ENCODE assay signal across 19 cellular contexts in genomic region chr4:41232406-41232805, GRCh38. TPM values are rescaled to one million over a fixed set of nuclear protein-coding genes. Genes with fewer than 3 reads are reported as not detected.
DNase-seq lines count a peak whose midpoint lies in the region; ATAC-seq, FAIRE-seq and TF ChIP-seq lines count a peak whose summit lies in the region.
"Had no signal": no experiment of that assay in that cellular context is flagged by ENCODE, and none has a peak within 500 bp of the region (broad histone marks: within the 10 kb centered on the region; RNA-seq: fewer than 3 reads in every experiment).

No MANE protein-coding gene starts in this region.

- POLR2A ChIA-PET in HepG2 (lab: Yijun Ruan, JAX): no interaction called here

- no peak; the same call in 2 of the 3 replicates for ATAC-seq in HepG2
- no peak for ATAC-seq in GM21576 (IDR thresholded peaks at IDR 0.05; ENCODE audit: unreplicated experiment)
- ATAC-seq in GM18511 (IDR thresholded peaks at IDR 0.05; ENCODE audit: unreplicated experiment): no peak
- no peak for ATAC-seq in HG03469 (IDR thresholded peaks at IDR 0.05; ENCODE audit: unreplicated experiment)
- ATAC-seq: esophagus mucosa, left cardiac atrium, SK-N-SH treated with all-trans-retinoic acid at 6 μM for 48 hours had no signal

- intact Hi-C loops in HepG2 (cut with micrococcal nuclease; ENCODE audit: unreplicated experiment): loop anchor here (5.0 kb wide), 1 partner anchor 305 kb away; no protein-coding TSS in a partner anchor

- H3K9me2 ChIP-seq in MM.1S (replicated peaks; ENCODE audit: insufficient read depth, low read length): no peaks in the 10 kb centered on the region

- H3K9ac ChIP-seq in MM.1S (ENCODE audit: low read length): no peak overlapping the region
- H3K9ac ChIP-seq in HepG2 (ENCODE audit: insufficient read depth, low read depth, low read length): no peak overlapping the region
- no peak overlapping the region for H3K9ac ChIP-seq in smooth muscle cell (ENCODE audit: low read depth)

- H4K20me1 ChIP-seq in MM.1S (ENCODE audit: insufficient read depth, low read length) (no peaks in the 10 kb centered on the region), HepG2 (ENCODE audit: insufficient read depth, low read length) (no peaks in the 10 kb centered on the region), smooth muscle cell (ENCODE audit: low read depth) (no peaks in the 10 kb centered on the region)

- H3K9me3 ChIP-seq in MM.1S (replicated peaks; ENCODE audit: insufficient read depth, low read length): no peaks in the 10 kb centered on the region
- no peaks in the 10 kb centered on the region for H3K9me3 ChIP-seq in HepG2 (ENCODE audit: low read length)
- H3K9me3 ChIP-seq in smooth muscle cell (replicated peaks; ENCODE audit: low read depth): no peaks in the 10 kb centered on the region
- H3K9me3 ChIP-seq: Peyer's patch had no signal

- TF ChIP-seq RAD21 in HepG2 (CRISPR knock-in tag; IDR thresholded peaks at IDR 0.05): no peak

- H3K27ac ChIP-seq in MM.1S (ENCODE audit: low read length): no peak overlapping the region
- H3K27ac ChIP-seq in HepG2 (ENCODE audit: extremely low read length, insufficient read depth, low read length): no peak overlapping the region
- no peak overlapping the region for H3K27ac ChIP-seq in smooth muscle cell (ENCODE audit: low read depth)
- H3K27ac ChIP-seq: Peyer's patch had no signal

- TF ChIP-seq POLR2A in HepG2 (IDR thresholded peaks at IDR 0.05; ENCODE audit: insufficient read depth in 1 of 2, low read depth in 2 of 2, low read length in 2 of 2): no peak

- H3K4me1 ChIP-seq in MM.1S (ENCODE audit: low read length): no peaks in the 10 kb centered on the region
- H3K4me1 ChIP-seq in HepG2 (ENCODE audit: insufficient read depth, low read length): no peaks in the 10 kb centered on the region
- no peaks in the 10 kb centered on the region for H3K4me1 ChIP-seq in smooth muscle cell (ENCODE audit: low read depth)
- H3K4me1 ChIP-seq: Peyer's patch had no signal

- no peaks in the 10 kb centered on the region for H3F3A ChIP-seq in MM.1S (ENCODE audit: insufficient read depth, low read length)
- H3F3A ChIP-seq in smooth muscle cell (ENCODE audit: low read depth): no peaks in the 10 kb centered on the region

- no TSS peak for BruUV-seq in HepG2 (replicated peaks; lab: Mats Ljungman, UMichigan)

- no peak overlapping the region for H2AFZ ChIP-seq in MM.1S (ENCODE audit: low read length)
- no peak overlapping the region for H2AFZ ChIP-seq in HepG2 (ENCODE audit: low read length)
- no peak overlapping the region for H2AFZ ChIP-seq in smooth muscle cell (ENCODE audit: low read depth)

- H3K27me3 ChIP-seq in MM.1S (replicated peaks; ENCODE audit: insufficient read depth, low read length) (no peaks in the 10 kb centered on the region), HepG2 (ENCODE audit: control insufficient read depth in 1 of 2, insufficient read depth in 2 of 2, low read length in 2 of 2) (no peaks in the 10 kb centered on the region), smooth muscle cell (ENCODE audit: low read depth) (no peaks in the 10 kb centered on the region)
- H3K27me3 ChIP-seq: Peyer's patch had no signal

- in situ Hi-C loops in HepG2 (cut with HindIII; ENCODE audit: extremely low pct_ligation_motif_present, low pct_unique_long_range_greater_than_20kb): no loop called here

- TF ChIP-seq CTCF in GM12872 (IDR thresholded peaks at IDR 0.05; ENCODE audit: insufficient read depth, low read depth, low read length) (peak; percentile 36; the same call in 1 of the 3 replicates), MM.1S (IDR thresholded peaks at IDR 0.05; ENCODE audit: low read length) (0 out of 2 replicates have a peak, but pooled peaks have one; percentile 3), HepG2 (CRISPR knock-in tag; IDR thresholded peaks at IDR 0.05) (0 out of 2 replicates have a peak, but pooled peaks have one; percentile 29), smooth muscle cell (IDR thresholded peaks at IDR 0.05; ENCODE audit: borderline replicate concordance, insufficient read depth, poor library complexity, severe bottlenecking) (no peak)

- CTCF ChIA-PET in HepG2 (lab: Yijun Ruan, JAX; ENCODE audit: low intra/inter-chr PET ratio, low total read pairs): interaction anchor here (0.6 kb wide), 1 partner anchor 256 kb away, joined by 3 read pairs; no protein-coding TSS in a partner anchor

- 29% methylated on average over 5 of the region's 5 CpGs for WGBS in HepG2 (ENCODE audit: low lambda C conversion rate)
- WGBS in smooth muscle cell (ENCODE audit: low lambda C conversion rate): 74% methylated on average over 5 of the region's 5 CpGs

- FAIRE-seq in HepG2 (lab: Jason Lieb, UNC): no peak
- FAIRE-seq: astrocyte had no signal

- DNase-seq in MM.1S: no peak
- peak; percentile 12 for DNase-seq in cerebellar cortex (ENCODE audit: low spot score)
- no peak for DNase-seq in HepG2 (ENCODE audit: low spot score)
- DNase-seq in smooth muscle cell (lab: John Stamatoyannopoulos, UW; ENCODE audit: unreplicated experiment): no peak
- DNase-seq: activated CD4-positive, alpha-beta T cell treated with anti-CD3 and anti-CD28 coated beads, Interleukin-2, amount 10 ng/mL, durations not matched to agents 24 days and 14 days; activated naive CD4-positive, alpha-beta T cell; Calu3; hypothalamus; left cardiac atrium; NCI-H1105 treated with DMSO at 0.1 percent for 48 hours; nucleus accumbens; Peyer's patch had no signal

- no peak overlapping the region for H3K4me2 ChIP-seq in MM.1S (ENCODE audit: low read depth, low read length)
- H3K4me2 ChIP-seq in HepG2 (ENCODE audit: low read depth, low read length): no peak overlapping the region
- H3K4me2 ChIP-seq in smooth muscle cell: no peak overlapping the region

- no peak for TF ChIP-seq EP300 in HepG2 (IDR thresholded peaks at IDR 0.05; ENCODE audit: low read depth in 2 of 2, low read length in 2 of 2)
- no peak for TF ChIP-seq EP300 in HepG2 (CRISPR knock-in tag; IDR thresholded peaks at IDR 0.05; ENCODE audit: borderline replicate concordance)

- no peaks in the 10 kb centered on the region for H3K36me3 ChIP-seq in MM.1S (replicated peaks; ENCODE audit: insufficient read depth, low read length)
- H3K36me3 ChIP-seq in HepG2 (replicated peaks in 1 of 2; ENCODE audit: control insufficient read depth in 1 of 2, insufficient read depth in 2 of 2, low read length in 2 of 2): no peaks in the 10 kb centered on the region
- no peaks in the 10 kb centered on the region for H3K36me3 ChIP-seq in smooth muscle cell (ENCODE audit: low read depth)
- H3K36me3 ChIP-seq: Peyer's patch had no signal

- no peaks in the 10 kb centered on the region for H3K79me2 ChIP-seq in MM.1S (ENCODE audit: low read length)
- H3K79me2 ChIP-seq in HepG2 (ENCODE audit: insufficient read depth, low read length): no peaks in the 10 kb centered on the region
- H3K79me2 ChIP-seq in smooth muscle cell (ENCODE audit: low read depth): no peaks in the 10 kb centered on the region

- no peak overlapping the region for H3K4me3 ChIP-seq in MM.1S (ENCODE audit: low read length)
- H3K4me3 ChIP-seq in HepG2 (replicated peaks in 1 of 3; ENCODE audit: insufficient read depth in 1 of 3, low read depth in 2 of 3, low read length in 3 of 3): no peak overlapping the region
- H3K4me3 ChIP-seq in smooth muscle cell: no peak overlapping the region
- H3K4me3 ChIP-seq: Peyer's patch had no signal

RNA-seq across cellular contexts. Expression of gene APBB2, which starts 18.1 kb away (rescaled TPM):
- 17.0 and 19.7 TPM in 2 replicates for total RNA-seq in HepG2 (2016; rRNA removed; fragmentation: Illumina TruSeq; extraction: Trizol)
- 14.9 and 15.5 TPM in 2 replicates for total RNA-seq in HepG2 (2016; cell fraction: cytosol; rRNA removed; fragmentation: Illumina TruSeq; extraction: Trizol; ENCODE audit: low read depth)
- 17.3 and 17.6 TPM in 2 replicates for total RNA-seq in HepG2 (2016; cell fraction: insoluble cytoplasmic fraction; rRNA removed; fragmentation: Illumina TruSeq; extraction: Trizol)
- total RNA-seq in HepG2 (2016; cell fraction: membrane; rRNA removed; fragmentation: Illumina TruSeq; extraction: Trizol): 11.9 and 12.0 TPM in 2 replicates
- total RNA-seq in HepG2 (2016; cell fraction: nucleus; rRNA removed; fragmentation: Illumina TruSeq; extraction: Trizol): 35.0 and 35.4 TPM in 2 replicates
- 9.7 and 11.7 TPM in 2 replicates for polyA plus RNA-seq in HepG2 (2011; rRNA removed)
- 10.4 and 11.7 TPM in 2 replicates for polyA plus RNA-seq in HepG2 (2011; cell fraction: cytosol; rRNA removed)
- 20.4 and 21.7 TPM in 2 replicates for polyA plus RNA-seq in HepG2 (2011; cell fraction: nucleus; rRNA removed)
- polyA plus RNA-seq in HepG2 (2012): 8.9 and 9.8 TPM in 2 replicates
- polyA plus RNA-seq in HepG2 (2016; cell fraction: cytosol; fragmentation: Illumina TruSeq; extraction: Trizol; ENCODE audit: low read depth): 0.61 and 0.73 TPM in 2 replicates
- polyA plus RNA-seq in HepG2 (2016; cell fraction: insoluble cytoplasmic fraction; fragmentation: Illumina TruSeq; extraction: Trizol; ENCODE audit: low read depth): 12.6 and 12.9 TPM in 2 replicates
- 3.0 and 3.5 TPM in 2 replicates for polyA plus RNA-seq in HepG2 (2016; cell fraction: membrane; fragmentation: Illumina TruSeq; extraction: Trizol; ENCODE audit: low read depth)
- 17.6 and 19.8 TPM in 2 replicates for polyA plus RNA-seq in HepG2 (2016; cell fraction: nucleus; fragmentation: Illumina TruSeq; extraction: Trizol; ENCODE audit: insufficient read depth, low read depth)
- polyA minus RNA-seq in HepG2 (2011; rRNA and poly(A)+ RNA removed; ENCODE audit: low replicate concordance): 15.2 and 41.3 TPM in 2 replicates
- 12.6 and 12.7 TPM in 2 replicates for polyA minus RNA-seq in HepG2 (2011; cell fraction: cytosol; rRNA and poly(A)+ RNA removed)
- polyA minus RNA-seq in HepG2 (2011; cell fraction: nucleus; rRNA and poly(A)+ RNA removed): 42.4 and 49.7 TPM in 2 replicates
- 60.9 and 83.9 TPM in 2 replicates for total RNA-seq in smooth muscle cell
- 22.1 and 32.7 TPM in 2 replicates for polyA plus RNA-seq in smooth muscle cell

RNA-seq across cellular contexts. Expression of gene UCHL1, which starts 24.3 kb away (rescaled TPM):
- total RNA-seq in HepG2 (2016; rRNA removed; fragmentation: Illumina TruSeq; extraction: Trizol) (not detected in 2 replicates), smooth muscle cell (330 and 360 TPM in 2 replicates)
- not detected in 2 replicates for total RNA-seq in HepG2 (2016; cell fraction: cytosol; rRNA removed; fragmentation: Illumina TruSeq; extraction: Trizol; ENCODE audit: low read depth)
- total RNA-seq in HepG2 (2016; cell fraction: insoluble cytoplasmic fraction; rRNA removed; fragmentation: Illumina TruSeq; extraction: Trizol): 0.13 TPM in 1 of 2 replicates, not detected in the other
- total RNA-seq in HepG2 (2016; cell fraction: membrane; rRNA removed; fragmentation: Illumina TruSeq; extraction: Trizol): not detected in 2 replicates
- not detected in 2 replicates for total RNA-seq in HepG2 (2016; cell fraction: nucleus; rRNA removed; fragmentation: Illumina TruSeq; extraction: Trizol)
- polyA plus RNA-seq in HepG2 (2011; rRNA removed) (not detected in 2 replicates), smooth muscle cell (206 and 223 TPM in 2 replicates)
- polyA plus RNA-seq in HepG2 (2011; cell fraction: cytosol; rRNA removed): 0.08 and 0.13 TPM in 2 replicates
- polyA plus RNA-seq in HepG2 (2011; cell fraction: nucleus; rRNA removed): 0.29 and 0.45 TPM in 2 replicates
- not detected in 2 replicates for polyA plus RNA-seq in HepG2 (2012)
- polyA plus RNA-seq in HepG2 (2016; cell fraction: cytosol; fragmentation: Illumina TruSeq; extraction: Trizol; ENCODE audit: low read depth): not detected in 2 replicates
- not detected in 2 replicates for polyA plus RNA-seq in HepG2 (2016; cell fraction: insoluble cytoplasmic fraction; fragmentation: Illumina TruSeq; extraction: Trizol; ENCODE audit: low read depth)
- 0.21 TPM in 1 of 2 replicates, not detected in the other for polyA plus RNA-seq in HepG2 (2016; cell fraction: membrane; fragmentation: Illumina TruSeq; extraction: Trizol; ENCODE audit: low read depth)
- polyA plus RNA-seq in HepG2 (2016; cell fraction: nucleus; fragmentation: Illumina TruSeq; extraction: Trizol; ENCODE audit: insufficient read depth, low read depth): not detected in 2 replicates
- polyA minus RNA-seq in HepG2 (2011; rRNA and poly(A)+ RNA removed; ENCODE audit: low replicate concordance): not detected in 2 replicates
- polyA minus RNA-seq in HepG2 (2011; cell fraction: cytosol; rRNA and poly(A)+ RNA removed): not detected in 2 replicates
- polyA minus RNA-seq in HepG2 (2011; cell fraction: nucleus; rRNA and poly(A)+ RNA removed): not detected in 2 replicates

Comparison
In these comparisons a context has a peak if more than half of its experiments do, and no peak if none do; other contexts are left out.
1. RNA of gene UCHL1, which starts 24.3 kb away (total RNA-seq): 330 to 360 TPM in smooth muscle cell; 0.13 TPM in HepG2; every median in the first group is over 100 times any median in the second.